Comparison of ENCODE assay signal across 8 cellular contexts in genomic region chr4:15396157-15396800, GRCh38. TPM values are rescaled to one million over a fixed set of nuclear protein-coding genes. Genes with fewer than 3 reads are reported as not detected.
DNase-seq lines count a peak whose midpoint lies in the region; ATAC-seq and TF ChIP-seq lines count a peak whose summit lies in the region.

No MANE protein-coding gene starts in this region.

- no peak for TF ChIP-seq POLR2A in uterus (IDR thresholded peaks at IDR 0.05)

- no peaks in the 10 kb centered on the region for H3K36me3 ChIP-seq in uterus

- CTCF ChIA-PET in activated CD4-positive, alpha-beta memory T cell treated with anti-CD3 and anti-CD28 coated beads, Interleukin-2, amount 10 ng/mL, durations not matched to agents 7 days and 5 days (lab: Charles Lee): interaction anchor here (0.6 to 2.4 kb wide), 29 partner anchors 9 to 286 kb away, joined by 3 to 18 read pairs (median 4); partner anchors contain the start of gene FAM200B

- no peak overlapping the region for H3K4me3 Mint-ChIP-seq in activated CD4-positive, alpha-beta memory T cell treated with anti-CD3 and anti-CD28 coated beads, Interleukin-2, amount 10 ng/mL, durations not matched to agents 7 days and 5 days
- no peak overlapping the region for H3K4me3 Mint-ChIP-seq in nephron progenitor cell

- no peaks in the 10 kb centered on the region for H3K27me3 ChIP-seq in uterus

- TF ChIP-seq CTCF in nephron progenitor cell (IDR thresholded peaks at IDR 0.05) (peak; percentile 64), uterus (IDR thresholded peaks at IDR 0.05) (peak; percentile 14 to 39 (median 24))

- H3K36me3 Mint-ChIP-seq in activated CD4-positive, alpha-beta memory T cell treated with anti-CD3 and anti-CD28 coated beads, Interleukin-2, amount 10 ng/mL, durations not matched to agents 7 days and 5 days (ENCODE audit: low read depth): no peaks in the 10 kb centered on the region
- peaks cover 16% of the 10 kb centered on the region for H3K36me3 Mint-ChIP-seq in nephron progenitor cell (ENCODE audit: low read depth)

- intact Hi-C loops in uterus (cut with DNase I; ENCODE audit: low total_unique reads): no loop called here

- H3K9me3 Mint-ChIP-seq in activated CD4-positive, alpha-beta memory T cell treated with anti-CD3 and anti-CD28 coated beads, Interleukin-2, amount 10 ng/mL, durations not matched to agents 7 days and 5 days: no peaks in the 10 kb centered on the region
- H3K9me3 Mint-ChIP-seq in nephron progenitor cell: no peaks in the 10 kb centered on the region

- no peaks in the 10 kb centered on the region for H3K27me3 Mint-ChIP-seq in activated CD4-positive, alpha-beta memory T cell treated with anti-CD3 and anti-CD28 coated beads, Interleukin-2, amount 10 ng/mL, durations not matched to agents 7 days and 5 days
- H3K27me3 Mint-ChIP-seq in nephron progenitor cell (ENCODE audit: low read depth, poor library complexity): peaks cover 13% of the 10 kb centered on the region

- H3K9me3 ChIP-seq in uterus: no peaks in the 10 kb centered on the region

- H3K4me1 Mint-ChIP-seq in activated CD4-positive, alpha-beta memory T cell treated with anti-CD3 and anti-CD28 coated beads, Interleukin-2, amount 10 ng/mL, durations not matched to agents 7 days and 5 days: peaks cover 11% of the 10 kb centered on the region
- H3K4me1 Mint-ChIP-seq in nephron progenitor cell: peaks cover 38% of the 10 kb centered on the region

- ATAC-seq in GM18858 (IDR thresholded peaks at IDR 0.05; ENCODE audit: unreplicated experiment) (peak; percentile 88), HG02981 (IDR thresholded peaks at IDR 0.05; ENCODE audit: unreplicated experiment) (peak; percentile 84)

- no peak overlapping the region for H3K4me3 ChIP-seq in uterus

- peaks cover 7 to 9% of the 10 kb centered on the region in 2 donors for H3K4me1 ChIP-seq in uterus

- no peak overlapping the region for H3K27ac ChIP-seq in uterus

- DNase-seq in Ammon's horn (ENCODE audit: low spot score) (peak; percentile 49), NCI-H345 treated with DMSO at 0.1 percent for 48 hours (lab: John Stamatoyannopoulos, UW; ENCODE audit: unreplicated experiment) (peak; percentile 1), epidermal melanocyte (ENCODE audit: insufficient read length, low spot score) (peak; percentile 42), nephron progenitor cell (peak; percentile 50), uterus (no peak)
- DNase-seq in activated CD4-positive, alpha-beta memory T cell treated with anti-CD3 and anti-CD28 coated beads, Interleukin-2, amount 10 ng/mL, durations not matched to agents 7 days and 5 days: peak; percentile 56

- no peak overlapping the region for H3K27ac Mint-ChIP-seq in activated CD4-positive, alpha-beta memory T cell treated with anti-CD3 and anti-CD28 coated beads, Interleukin-2, amount 10 ng/mL, durations not matched to agents 7 days and 5 days
- no peak overlapping the region for H3K27ac Mint-ChIP-seq in nephron progenitor cell

- POLR2A ChIA-PET in activated CD4-positive, alpha-beta memory T cell treated with anti-CD3 and anti-CD28 coated beads, Interleukin-2, amount 10 ng/mL, durations not matched to agents 7 days and 5 days (lab: Charles Lee): no interaction called here

RNA-seq across cellular contexts. Expression of gene C1QTNF7, which starts 31.6 kb away (rescaled TPM):
- total RNA-seq in activated CD4-positive, alpha-beta memory T cell treated with anti-CD3 and anti-CD28 coated beads, Interleukin-2, amount 10 ng/mL, durations not matched to agents 7 days and 5 days: not detected
- 10 to 100 TPM in 3 of 4 donors, 1 to 10 TPM in 1; 6.1 to 31.5 (median 12.9) TPM for total RNA-seq in uterus

Comparison
In these comparisons a context has a peak if more than half of its experiments do, and no peak if none do; other contexts are left out.
1. DNase-seq: peak in Ammon's horn (single experiment), NCI-H345 treated with DMSO at 0.1 percent for 48 hours (single experiment), activated CD4-positive, alpha-beta memory T cell treated with anti-CD3 and anti-CD28 coated beads, Interleukin-2, amount 10 ng/mL, durations not matched to agents 7 days and 5 days (single experiment), epidermal melanocyte (single experiment) and nephron progenitor cell (single experiment); none in uterus (0 of 2).
2. RNA of gene C1QTNF7, which starts 31.6 kb away (total RNA-seq): 6.1 to 31.5 TPM in uterus; not detected in activated CD4-positive, alpha-beta memory T cell treated with anti-CD3 and anti-CD28 coated beads, Interleukin-2, amount 10 ng/mL, durations not matched to agents 7 days and 5 days; every median in the first group is over 4 times any median in the second.